16 cellular contexts compared by ENCODE assay signal in genomic region chr2:217160978-217161973, GRCh38.
DNase-seq lines count a peak whose midpoint lies in the region; ATAC-seq and FAIRE-seq lines count a peak whose summit lies in the region.
"Had no signal": no experiment of that assay in that cellular context is flagged by ENCODE, and none has a peak within 500 bp of the region (broad histone marks: within the 10 kb centered on the region; RNA-seq: fewer than 3 reads in every experiment).

No MANE protein-coding gene starts in this region.

- no peaks in the 10 kb centered on the region for H3K9me3 Mint-ChIP-seq in activated CD8-positive, alpha-beta T cell treated with anti-CD3 and anti-CD28 coated beads, Interleukin-2, amount 10 ng/mL, durations not matched to agents 7 days and 5 days (ENCODE audit: insufficient read depth)
- peaks cover 9% of the 10 kb centered on the region for H3K9me3 Mint-ChIP-seq in stimulated activated effector memory CD8-positive, alpha-beta T cell treated with anti-CD3 and anti-CD28 coated beads, Interleukin-12 subunit alpha, Interleukin-12 subunit beta, amount 100 ng/mL, for 72 hours
- H3K9me3 Mint-ChIP-seq: CD8-positive, alpha-beta T cell had no signal

- CTCF ChIA-PET in activated CD8-positive, alpha-beta T cell treated with anti-CD3 and anti-CD28 coated beads, Interleukin-2, amount 10 ng/mL, durations not matched to agents 7 days and 5 days (lab: Charles Lee), result interaction anchor here (1.2 to 1.4 kb wide), 2 partner anchors 463 to 552 kb away, joined by 3 to 4 read pairs; no protein-coding TSS in a partner anchor

- H3K4me3 ChIP-seq in mesodermal cell (ENCODE audit: extremely low read depth, insufficient read depth, low read length, poor library complexity, severe bottlenecking), result no peak overlapping the region

- peaks cover 27% of the 10 kb centered on the region for H3K4me1 Mint-ChIP-seq in activated CD8-positive, alpha-beta T cell treated with anti-CD3 and anti-CD28 coated beads, Interleukin-2, amount 10 ng/mL, durations not matched to agents 7 days and 5 days (ENCODE audit: low read depth)
- no peaks in the 10 kb centered on the region for H3K4me1 Mint-ChIP-seq in stimulated activated effector memory CD8-positive, alpha-beta T cell treated with anti-CD3 and anti-CD28 coated beads, Interleukin-12 subunit alpha, Interleukin-12 subunit beta, amount 100 ng/mL, for 72 hours

- H3K9me3 ChIP-seq in mesodermal cell (ENCODE audit: control insufficient read depth, low read length), result no peaks in the 10 kb centered on the region
- H3K9me3 ChIP-seq: neutrophil had no signal

- peak; percentile 78 for DNase-seq in CD1c-positive myeloid dendritic cell (ENCODE audit: extremely low spot score)
- DNase-seq in GM18507 (ENCODE audit: extremely low spot score, insufficient read length, low read depth), result no peak
- no peak for DNase-seq in activated CD8-positive, alpha-beta T cell treated with anti-CD3 and anti-CD28 coated beads, Interleukin-2, amount 10 ng/mL, durations not matched to agents 7 days and 5 days
- no peak for DNase-seq in stimulated activated effector memory CD8-positive, alpha-beta T cell treated with anti-CD3 and anti-CD28 coated beads, Interleukin-12 subunit alpha, Interleukin-12 subunit beta, amount 100 ng/mL, for 72 hours (ENCODE audit: low spot score in 2 of 2)
- no peak for DNase-seq in NCI-H774 (lab: John Stamatoyannopoulos, UW)
- DNase-seq in NCI-H128 (lab: John Stamatoyannopoulos, UW; ENCODE audit: unreplicated experiment), result no peak
- DNase-seq: CD8-positive, alpha-beta T cell; H7; kidney; NCI-H2029 treated with DMSO at 0.1 percent for 48 hours; stimulated activated CD4-positive, alpha-beta T cell treated with anti-CD3 and anti-CD28 coated beads, Interleukin-15, amount 100 ng/mL, for 24 hours had no signal

- ATAC-seq in activated CD8-positive, alpha-beta T cell treated with anti-CD3 and anti-CD28 coated beads, Interleukin-2, amount 10 ng/mL, durations not matched to agents 7 days and 5 days, result no peak
- ATAC-seq in stimulated activated effector memory CD8-positive, alpha-beta T cell treated with anti-CD3 and anti-CD28 coated beads, Interleukin-12 subunit alpha, Interleukin-12 subunit beta, amount 100 ng/mL, for 72 hours, result no peak
- ATAC-seq in HG02884 (IDR thresholded peaks at IDR 0.05; ENCODE audit: unreplicated experiment), result no peak
- ATAC-seq: CD8-positive, alpha-beta T cell had no signal

- no peaks in the 10 kb centered on the region for H3K36me3 Mint-ChIP-seq in activated CD8-positive, alpha-beta T cell treated with anti-CD3 and anti-CD28 coated beads, Interleukin-2, amount 10 ng/mL, durations not matched to agents 7 days and 5 days (ENCODE audit: low read depth)
- H3K36me3 Mint-ChIP-seq in stimulated activated effector memory CD8-positive, alpha-beta T cell treated with anti-CD3 and anti-CD28 coated beads, Interleukin-12 subunit alpha, Interleukin-12 subunit beta, amount 100 ng/mL, for 72 hours, result no peaks in the 10 kb centered on the region
- H3K36me3 Mint-ChIP-seq: CD8-positive, alpha-beta T cell had no signal

- 77 to 88% methylated on average over 7 of the region's 9 CpGs for WGBS in mesodermal cell (ENCODE audit: insufficient coverage in 2 of 2), 2 experiments

- peak overlapping the region; percentile 35 for H3K27ac Mint-ChIP-seq in activated CD8-positive, alpha-beta T cell treated with anti-CD3 and anti-CD28 coated beads, Interleukin-2, amount 10 ng/mL, durations not matched to agents 7 days and 5 days
- H3K27ac Mint-ChIP-seq in stimulated activated effector memory CD8-positive, alpha-beta T cell treated with anti-CD3 and anti-CD28 coated beads, Interleukin-12 subunit alpha, Interleukin-12 subunit beta, amount 100 ng/mL, for 72 hours, result no peak overlapping the region
- H3K27ac Mint-ChIP-seq: CD8-positive, alpha-beta T cell had no signal

- H3K27ac ChIP-seq in mesodermal cell (ENCODE audit: low read depth, low read length, severe bottlenecking), result peak overlapping the region; percentile 70
- H3K27ac ChIP-seq: neutrophil, VCaP had no signal

- H3K36me3 ChIP-seq in mesodermal cell (ENCODE audit: control insufficient read depth, insufficient read depth, low read length), result no peaks in the 10 kb centered on the region
- H3K36me3 ChIP-seq: neutrophil had no signal

- H3K4me1 ChIP-seq in mesodermal cell (ENCODE audit: control insufficient read depth, insufficient read depth, low read length, poor library complexity, severe bottlenecking), result peaks cover 23% of the 10 kb centered on the region

- H3K4me3 Mint-ChIP-seq in activated CD8-positive, alpha-beta T cell treated with anti-CD3 and anti-CD28 coated beads, Interleukin-2, amount 10 ng/mL, durations not matched to agents 7 days and 5 days, result peak overlapping the region; percentile 10
- H3K4me3 Mint-ChIP-seq in stimulated activated effector memory CD8-positive, alpha-beta T cell treated with anti-CD3 and anti-CD28 coated beads, Interleukin-12 subunit alpha, Interleukin-12 subunit beta, amount 100 ng/mL, for 72 hours, result no peak overlapping the region
- H3K4me3 Mint-ChIP-seq: CD8-positive, alpha-beta T cell had no signal

- H3K27me3 Mint-ChIP-seq in activated CD8-positive, alpha-beta T cell treated with anti-CD3 and anti-CD28 coated beads, Interleukin-2, amount 10 ng/mL, durations not matched to agents 7 days and 5 days (ENCODE audit: low read depth), result peaks cover 12% of the 10 kb centered on the region

- peak; percentile 46 for FAIRE-seq in GM18507 (lab: Jason Lieb, UNC)
- FAIRE-seq: GM19239, kidney had no signal

- POLR2A ChIA-PET in activated CD8-positive, alpha-beta T cell treated with anti-CD3 and anti-CD28 coated beads, Interleukin-2, amount 10 ng/mL, durations not matched to agents 7 days and 5 days (lab: Charles Lee), result no interaction called here
